ENCODE assay signal across 9 cellular contexts in the genomic region with DNA sequence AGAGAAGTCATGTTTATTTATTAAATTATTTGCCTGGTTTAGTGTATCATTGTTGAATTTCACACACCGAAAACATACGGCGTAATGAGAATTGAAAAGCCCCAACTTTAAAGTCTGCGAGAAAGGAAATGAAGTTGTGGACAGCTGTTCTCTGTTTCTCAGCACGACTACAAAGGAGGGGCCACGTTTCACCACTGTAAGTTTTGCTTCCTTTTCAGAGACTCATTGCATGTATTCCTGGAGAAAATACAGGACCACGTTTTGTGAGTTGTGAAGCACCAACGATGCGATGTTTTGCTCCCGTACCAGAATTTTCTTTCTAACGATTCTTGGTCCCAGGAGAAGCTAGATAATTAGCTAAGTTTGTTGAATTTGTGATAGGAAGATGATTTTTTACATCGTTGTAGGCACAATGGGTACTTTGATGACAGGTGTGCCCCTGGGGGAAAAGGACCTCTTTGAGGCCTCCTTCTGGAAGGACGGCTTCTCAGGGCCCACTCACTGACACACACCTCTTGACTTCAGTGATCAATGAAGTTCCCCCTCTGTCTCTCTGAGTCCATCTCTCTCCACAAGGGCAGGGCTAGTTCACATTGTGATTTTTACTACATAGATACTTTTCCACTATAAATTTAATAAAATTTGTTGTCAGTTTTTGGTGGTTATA. TPM values are rescaled to one million over a fixed set of nuclear protein-coding genes. Genes with fewer than 3 reads are reported as not detected.
DNase-seq lines count a peak whose midpoint lies in the region; ATAC-seq and TF ChIP-seq lines count a peak whose summit lies in the region.
"Had no signal": no experiment of that assay in that cellular context is flagged by ENCODE, and none has a peak within 500 bp of the region (broad histone marks: within the 10 kb centered on the region; RNA-seq: fewer than 3 reads in every experiment).

No MANE protein-coding gene starts in this region.

- peak overlapping the region; percentile 87 for H3K27ac Mint-ChIP-seq in CD8-positive, alpha-beta T cell
- peak overlapping the region; percentile 98 for H3K27ac Mint-ChIP-seq in activated naive CD8-positive, alpha-beta T cell

- no peaks in the 10 kb centered on the region for H3K27me3 Mint-ChIP-seq in CD8-positive, alpha-beta T cell (ENCODE audit: low read depth)
- no peaks in the 10 kb centered on the region for H3K27me3 Mint-ChIP-seq in activated naive CD8-positive, alpha-beta T cell

- H3K27ac ChIP-seq in CD8-positive, alpha-beta T cell (ENCODE audit: low read depth, low read length): peak overlapping the region; percentile 50

- H3K36me3 ChIP-seq in CD8-positive, alpha-beta T cell (ENCODE audit: insufficient read depth, low read length): no peaks in the 10 kb centered on the region

- H3K4me3 ChIP-seq in CD8-positive, alpha-beta T cell (ENCODE audit: low read depth, low read length): peak overlapping the region; percentile 33

- peaks cover 3% of the 10 kb centered on the region for H3K9me3 Mint-ChIP-seq in CD8-positive, alpha-beta T cell
- H3K9me3 Mint-ChIP-seq in activated naive CD8-positive, alpha-beta T cell (ENCODE audit: low read depth): no peaks in the 10 kb centered on the region

- peak overlapping the region; percentile 74 for H3K4me3 Mint-ChIP-seq in CD8-positive, alpha-beta T cell
- peak overlapping the region; percentile 82 for H3K4me3 Mint-ChIP-seq in activated naive CD8-positive, alpha-beta T cell

- H3K4me1 ChIP-seq in CD8-positive, alpha-beta T cell (ENCODE audit: insufficient read depth, low read length): peaks cover 75% of the 10 kb centered on the region

- peak; percentile 53 for ATAC-seq in CD8-positive, alpha-beta T cell
- ATAC-seq in GM19372 (IDR thresholded peaks at IDR 0.05; ENCODE audit: low read depth, unreplicated experiment): peak; percentile 67
- peak; percentile 46 for ATAC-seq in HG03139 (IDR thresholded peaks at IDR 0.05; ENCODE audit: unreplicated experiment)
- no peak for ATAC-seq in omental fat pad (ENCODE audit: low FRiP score)

- POLR2A ChIA-PET in CD8-positive, alpha-beta T cell (lab: Charles Lee): interaction anchor here (1.2 to 5.0 kb wide), 4 partner anchors 9 to 23 kb away, joined by 3 to 41 read pairs (median 8); a partner anchor contains a TSS

- peaks cover 95% of the 10 kb centered on the region for H3K4me1 Mint-ChIP-seq in CD8-positive, alpha-beta T cell (ENCODE audit: low read depth)
- H3K4me1 Mint-ChIP-seq in activated naive CD8-positive, alpha-beta T cell (ENCODE audit: low read depth): peaks cover 94% of the 10 kb centered on the region

- peaks cover 33% of the 10 kb centered on the region for H3K36me3 Mint-ChIP-seq in CD8-positive, alpha-beta T cell
- H3K36me3 Mint-ChIP-seq in activated naive CD8-positive, alpha-beta T cell: peaks cover 16% of the 10 kb centered on the region

- CTCF ChIA-PET in CD8-positive, alpha-beta T cell (lab: Charles Lee): interaction anchor here (1.0 to 3.7 kb wide), 5 partner anchors 9 to 33 kb away, joined by 3 to 31 read pairs (median 10); a partner anchor contains a TSS

- no peaks in the 10 kb centered on the region for H3K9me3 ChIP-seq in CD8-positive, alpha-beta T cell (ENCODE audit: low read length)

- intact Hi-C loops in CD8-positive, alpha-beta T cell (cut with DNase I, micrococcal nuclease): loop anchor here (1.0 to 5.0 kb wide), 5 partner anchors 9 to 34 kb away; a partner anchor contains a TSS

- no peak for TF ChIP-seq CTCF in CD8-positive, alpha-beta T cell (IDR thresholded peaks at IDR 0.05)
- no peak for TF ChIP-seq CTCF in omental fat pad (IDR thresholded peaks at IDR 0.05)

- DNase-seq in CD8-positive, alpha-beta T cell: peak in 1 of 7 experiments; percentile 36
- DNase-seq in NCI-H1048 (lab: John Stamatoyannopoulos, UW): no peak
- no peak for DNase-seq in NCI-H2107 treated with DMSO at 0.1 percent for 48 hours (lab: John Stamatoyannopoulos, UW; ENCODE audit: unreplicated experiment)
- no peak for DNase-seq in omental fat pad (ENCODE audit: low spot score)
- no peak for DNase-seq in C1 segment of cervical spinal cord (lab: John Stamatoyannopoulos, UW)
- DNase-seq: kidney had no signal

- no peaks in the 10 kb centered on the region for H3K27me3 ChIP-seq in CD8-positive, alpha-beta T cell (ENCODE audit: insufficient read depth, low read length)

RNA-seq across cellular contexts. Expression of a gene that starts 23.7 kb away (rescaled TPM):
- 1 to 10 TPM in 1 of 2 experiments, under 1 TPM in 1; 0.50 to 2.0 TPM for total RNA-seq in CD8-positive, alpha-beta T cell
- total RNA-seq in omental fat pad: 100 to 1,000 TPM in 1 of 4 donors, 10 to 100 TPM in 3; 22.9 to 115 (median 64.6) TPM

Comparison
In these comparisons a context has a peak if more than half of its experiments do, and no peak if none do; other contexts are left out.
1. RNA of a gene that starts 23.7 kb away (total RNA-seq): 22.9 to 115 TPM in omental fat pad; 0.50 to 2.0 TPM in CD8-positive, alpha-beta T cell; every median in the first group is over 4 times any median in the second.